Comparison of ENCODE assay signal across 7 cellular contexts in the genomic region with DNA sequence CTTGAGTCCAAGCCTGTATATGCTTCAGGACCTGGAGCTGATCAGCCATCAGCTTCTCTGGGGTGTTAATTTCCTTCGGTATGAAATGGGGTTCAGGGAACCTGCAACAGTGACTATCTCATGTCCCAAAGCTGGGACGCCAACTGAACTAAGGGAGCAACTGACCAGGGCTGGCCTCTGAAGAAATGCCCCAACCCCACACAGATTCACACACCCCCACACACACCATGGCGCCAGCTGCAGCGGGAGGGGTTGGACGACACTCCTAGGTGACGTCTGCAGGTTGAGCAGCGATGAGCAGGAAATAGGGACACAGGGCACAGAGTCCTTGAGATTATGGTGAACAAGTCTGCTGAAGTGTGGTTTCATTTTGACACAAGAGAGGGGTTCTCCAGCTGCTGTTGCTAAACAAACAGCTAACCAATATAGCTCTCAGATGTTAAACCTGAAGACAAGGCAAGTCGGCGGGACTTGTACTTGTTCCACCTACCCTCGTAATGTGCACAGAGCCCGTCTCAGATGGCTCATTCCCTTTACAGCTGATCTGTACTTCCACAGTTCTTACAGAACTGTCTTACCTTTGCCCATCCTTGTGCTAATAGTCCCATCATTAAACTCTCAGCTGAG. TPM values are rescaled to one million over a fixed set of nuclear protein-coding genes. Genes with fewer than 3 reads are reported as not detected.
DNase-seq lines count a peak whose midpoint lies in the region; ATAC-seq, FAIRE-seq and TF ChIP-seq lines count a peak whose summit lies in the region.

No MANE protein-coding gene starts in this region.

- no peak overlapping the region for H3K4ac ChIP-seq in neuronal stem cell (ENCODE audit: low read length)

- no peak overlapping the region for H3K4me3 Mint-ChIP-seq in T-cell

- H3K9me3 Mint-ChIP-seq in T-cell, result no peaks in the 10 kb centered on the region

- no peak overlapping the region for H2BK5ac ChIP-seq in neuronal stem cell (ENCODE audit: low read length)

- H3K27me3 ChIP-seq in neuronal stem cell (ENCODE audit: control insufficient read depth in 3 of 3, insufficient read depth in 3 of 3, low read depth in 1 of 3, low read length in 3 of 3) (no peaks in the 10 kb centered on the region), vagina (no peaks in the 10 kb centered on the region), testis (no peaks in the 10 kb centered on the region)

- H3K27ac ChIP-seq in neuronal stem cell (replicated peaks; ENCODE audit: low read length) (no peak overlapping the region), vagina (no peak overlapping the region), testis (no peak overlapping the region)

- H3K9ac ChIP-seq in neuronal stem cell (ENCODE audit: low read depth, low read length, poor library complexity), result no peak overlapping the region

- peak in 22 of 34 experiments; percentile 4 to 36 (median 12) for DNase-seq in T-cell
- DNase-seq in neuronal stem cell (ENCODE audit: low spot score), result no peak
- DNase-seq in vagina (ENCODE audit: extremely low spot score in 2 of 2), result no peak
- no peak for DNase-seq in D721Med (ENCODE audit: insufficient read length, low spot score)
- DNase-seq in testis, result no peak

- in situ Hi-C loops in GM18951 (cut with MboI; ENCODE audit: low sequenced_read_pairs, unreplicated experiment), result no loop called here

- WGBS in neuronal stem cell (ENCODE audit: extremely low coverage in 2 of 2, insufficient read length in 2 of 2, insufficient replicate concordance in 1 of 2), 2 donors, result no CpG with 5 or more reads among the region's 11 CpGs
- WGBS in testis, 2 donors, result 76 to 78% methylated on average over 9 to 11 of the region's 11 CpGs

- H3K23ac ChIP-seq in neuronal stem cell (ENCODE audit: low read depth, low read length, poor library complexity), result peak overlapping the region; percentile 45

- ATAC-seq in HG02840 (IDR thresholded peaks at IDR 0.05; ENCODE audit: low FRiP score, unreplicated experiment) (peak; percentile 91), T-cell (replicated peaks in 1 of 4) (peak; percentile 63 to 85 (median 76))

- CTCF ChIA-PET in T-cell (lab: Charles Lee), result interaction anchor here in 1 of 2 donors (0.6 kb wide), 1 partner anchor 21 kb away, joined by 3 read pairs; no protein-coding TSS in a partner anchor

- H3K9me3 ChIP-seq in neuronal stem cell (replicated peaks in 1 of 2; ENCODE audit: control insufficient read depth in 2 of 2, insufficient read depth in 1 of 2, low read depth in 1 of 2, low read length in 2 of 2) (no peaks in the 10 kb centered on the region), vagina (no peaks in the 10 kb centered on the region), testis (no peaks in the 10 kb centered on the region)

- peaks cover 0 to 6% of the 10 kb centered on the region in 2 donors for H3K4me1 ChIP-seq in neuronal stem cell (ENCODE audit: control insufficient read depth in 2 of 2, insufficient read depth in 1 of 2, low read depth in 1 of 2, low read length in 2 of 2)
- H3K4me1 ChIP-seq in vagina, result no peaks in the 10 kb centered on the region
- no peaks in the 10 kb centered on the region for H3K4me1 ChIP-seq in testis

- H3K27me3 Mint-ChIP-seq in T-cell, result no peaks in the 10 kb centered on the region

- H2BK120ac ChIP-seq in neuronal stem cell (ENCODE audit: low read depth, low read length), result no peak overlapping the region

- no peak overlapping the region for H4K8ac ChIP-seq in neuronal stem cell (ENCODE audit: low read depth, low read length)

- no peaks in the 10 kb centered on the region for H3K79me1 ChIP-seq in neuronal stem cell (ENCODE audit: low read depth, low read length)

- no peak for FAIRE-seq in D721Med (lab: Jason Lieb, UNC)

- no peaks in the 10 kb centered on the region for H3K36me3 Mint-ChIP-seq in T-cell

- peaks cover 0 to 9% (median 0%) of the 10 kb centered on the region in 3 donors for H3K4me1 Mint-ChIP-seq in T-cell

- H2AK5ac ChIP-seq in neuronal stem cell (ENCODE audit: low read depth, low read length), result no peak overlapping the region

- H3K27ac Mint-ChIP-seq in T-cell, result peak overlapping the region in 1 of 2 donors; percentile 46

- intact Hi-C loops in vagina (cut with DNase I) (loop anchor here (1.0 kb wide), 1 partner anchor 20 kb away; no protein-coding TSS in a partner anchor), testis (cut with DNase I; ENCODE audit: low total_unique reads) (no loop called here)

- H2AFZ ChIP-seq in neuronal stem cell (ENCODE audit: low read length), result no peak overlapping the region

- no peak overlapping the region for H2BK15ac ChIP-seq in neuronal stem cell (ENCODE audit: low read length)

- H3K36me3 ChIP-seq in neuronal stem cell (replicated peaks in 1 of 2; ENCODE audit: control insufficient read depth in 2 of 2, insufficient read depth in 2 of 2, low read length in 2 of 2) (no peaks in the 10 kb centered on the region), vagina (no peaks in the 10 kb centered on the region), testis (ENCODE audit: low read depth, missing control alignments) (no peaks in the 10 kb centered on the region)

- no peak overlapping the region for H4K91ac ChIP-seq in neuronal stem cell (ENCODE audit: low read depth, low read length, poor library complexity)

- no peak overlapping the region for H3K4me2 ChIP-seq in neuronal stem cell (ENCODE audit: insufficient read depth, low read length, poor library complexity, severe bottlenecking)

- TF ChIP-seq POLR2A in GM18951 (IDR thresholded peaks at IDR 0.05; ENCODE audit: extremely low read depth, insufficient read depth, insufficient read length) (peak; percentile 37), vagina (IDR thresholded peaks at IDR 0.05) (no peak), testis (IDR thresholded peaks at IDR 0.05) (no peak)

- H3K14ac ChIP-seq in neuronal stem cell (ENCODE audit: low read length), result no peak overlapping the region

- TF ChIP-seq CTCF in vagina (IDR thresholded peaks at IDR 0.05) (no peak), D721Med (IDR thresholded peaks at IDR 0.05; ENCODE audit: insufficient read depth, missing control alignments) (no peak), testis (IDR thresholded peaks at IDR 0.05) (no peak)

- no peak overlapping the region for H2BK12ac ChIP-seq in neuronal stem cell (ENCODE audit: low read length)

- peak overlapping the region; percentile 33 for H3K18ac ChIP-seq in neuronal stem cell (ENCODE audit: low read length)

- H3K4me3 ChIP-seq in neuronal stem cell (ENCODE audit: low read length in 2 of 2) (no peak overlapping the region), vagina (no peak overlapping the region), testis (no peak overlapping the region)

- POLR2A ChIA-PET in T-cell (lab: Charles Lee), result no interaction called here

RNA-seq across cellular contexts. Expression of a gene that starts 7.5 kb away (rescaled TPM):
- total RNA-seq in T-cell (10 to 100 TPM; 23.9 to 74.7 (median 59.1) TPM), vagina (not detected), testis (10 to 100 TPM in 1 of 2 donors, 1 to 10 TPM in 1; 8.3 to 21.3 TPM)
- polyA plus RNA-seq in neuronal stem cell (2013, experiment 1 of 2), result not detected
- not detected for polyA plus RNA-seq in neuronal stem cell (2013, experiment 2 of 2)
- 49.6 TPM for polyA plus RNA-seq in testis (ENCODE audit: insufficient read depth, low read depth, low replicate concordance)

Comparison
In these comparisons a context has a peak if more than half of its experiments do, and no peak if none do; other contexts are left out.
1. DNase-seq: peak in T-cell (22 of 34); none in neuronal stem cell (single experiment), vagina (0 of 2), D721Med (single experiment) and testis (single experiment).